ENCODE assay signal across 19 cellular contexts in genomic region chr19:31174948-31175347, GRCh38.
"Had no signal": no experiment of that assay in that cellular context is flagged by ENCODE, and none has a peak within 500 bp of the region (broad histone marks: within the 10 kb centered on the region; RNA-seq: fewer than 3 reads in every experiment).

No MANE protein-coding gene starts in this region.

- H3K4me3 ChIP-seq: coronary artery, lung, pancreas, right lobe of liver, testis, tibial artery had no signal

- H3K36me3 ChIP-seq: pancreas, right lobe of liver, tibial artery had no signal

- ATAC-seq: naive thymus-derived CD8-positive, alpha-beta T cell; pancreas; stimulated activated effector memory CD8-positive, alpha-beta T cell treated with anti-CD3 and anti-CD28 coated beads, Interleukin-12 subunit alpha, Interleukin-12 subunit beta, amount 100 ng/mL, for 72 hours had no signal

- H3K27ac ChIP-seq: pancreas, right lobe of liver, testis, tibial artery had no signal

- H3K9me3 ChIP-seq: pancreas, right lobe of liver, testis, tibial artery had no signal

- H3K27me3 ChIP-seq: pancreas, right lobe of liver, testis, tibial artery had no signal

- H3K4me1 ChIP-seq: pancreas, right lobe of liver, testis, tibial artery had no signal

- DNase-seq: dermis blood vessel endothelial cell; effector memory CD4-positive, alpha-beta T cell; erythroblast; midbrain; naive thymus-derived CD8-positive, alpha-beta T cell; nephron progenitor cell; occipital lobe; retina; right lobe of liver; stimulated activated CD4-positive, alpha-beta T cell treated with anti-CD3 and anti-CD28 coated beads, Interleukin-2, amount 100 ng/mL, for 24 hours; stimulated activated CD4-positive, alpha-beta T cell treated with anti-CD3 and anti-CD28 coated beads, Interleukin-4, amount 100 ng/mL, for 24 hours; stimulated activated naive CD4-positive, alpha-beta T cell treated with Interleukin-2 at 50 U/mL for 16 hours; substantia nigra; testis; tibial artery had no signal
